Comparison of ENCODE assay signal across 9 cellular contexts in genomic region chr13:25980255-25980654, GRCh38.
DNase-seq lines count a peak whose midpoint lies in the region; ATAC-seq and TF ChIP-seq lines count a peak whose summit lies in the region.
"Had no signal": no experiment of that assay in that cellular context is flagged by ENCODE, and none has a peak within 500 bp of the region (broad histone marks: within the 10 kb centered on the region; RNA-seq: fewer than 3 reads in every experiment).

No MANE protein-coding gene starts in this region.

- H3K9me3 ChIP-seq in heart right ventricle: no peaks in the 10 kb centered on the region
- no peaks in the 10 kb centered on the region for H3K9me3 ChIP-seq in upper lobe of right lung
- H3K9me3 ChIP-seq in suprapubic skin: no peaks in the 10 kb centered on the region

- ATAC-seq in heart right ventricle (peak in 1 of 8 donors; percentile 35), upper lobe of right lung (peak; percentile 78), HG03097 (IDR thresholded peaks at IDR 0.05; ENCODE audit: low FRiP score, unreplicated experiment) (no peak)

- no peak for TF ChIP-seq EP300 in suprapubic skin (IDR thresholded peaks at IDR 0.05)

- H3K4me3 ChIP-seq in heart right ventricle (no peak overlapping the region), foreskin fibroblast (ENCODE audit: low read depth in 1 of 2, low read length in 2 of 2) (no peak overlapping the region), upper lobe of right lung (no peak overlapping the region), suprapubic skin (no peak overlapping the region)

- no peak overlapping the region for H3K27ac ChIP-seq in heart right ventricle
- no peak overlapping the region for H3K27ac ChIP-seq in upper lobe of right lung
- H3K27ac ChIP-seq in suprapubic skin: no peak overlapping the region

- TF ChIP-seq POLR2A in suprapubic skin (IDR thresholded peaks at IDR 0.05): no peak

- intact Hi-C loops in heart right ventricle (cut with DNase I) (loop anchor here in 1 of 10 donors (10.0 kb wide), 1 partner anchor 85 kb away; no protein-coding TSS in a partner anchor), cardiac septum (cut with DNase I) (no loop called here), upper lobe of right lung (cut with DNase I) (no loop called here)

- H3K36me3 ChIP-seq in heart right ventricle (no peaks in the 10 kb centered on the region), upper lobe of right lung (no peaks in the 10 kb centered on the region), suprapubic skin (no peaks in the 10 kb centered on the region)

- WGBS in heart right ventricle, 2 donors: 21 to 32% methylated on average over 2 of the region's 2 CpGs
- 75% methylated on average over 2 of the region's 2 CpGs for WGBS in suprapubic skin

- no peak for DNase-seq in heart right ventricle
- no peak for DNase-seq in cardiac septum (ENCODE audit: low spot score)
- DNase-seq in NCI-H82 treated with DMSO at 0.1 percent for 48 hours (lab: John Stamatoyannopoulos, UW; ENCODE audit: unreplicated experiment): peak; percentile 18
- DNase-seq in foreskin fibroblast: no peak
- DNase-seq in upper lobe of right lung: no peak
- DNase-seq in C1 segment of cervical spinal cord (lab: John Stamatoyannopoulos, UW): no peak
- DNase-seq in suprapubic skin (ENCODE audit: low spot score in 2 of 2): no peak
- DNase-seq: stimulated activated CD4-positive, alpha-beta T cell treated with anti-CD3 and anti-CD28 coated beads, Interleukin-12 subunit alpha, Interleukin-12 subunit beta, amount 100 ng/mL, for 4 hours had no signal

- TF ChIP-seq CTCF in heart right ventricle (IDR thresholded peaks at IDR 0.05) (peak in 8 of 9 donors; percentile 11 to 48 (median 22)), foreskin fibroblast (IDR thresholded peaks at IDR 0.05; ENCODE audit: low read depth, low read length) (peak; percentile 33), upper lobe of right lung (IDR thresholded peaks at IDR 0.05) (peak; percentile 32), suprapubic skin (IDR thresholded peaks at IDR 0.05) (no peak)

- no peaks in the 10 kb centered on the region for H3K4me1 ChIP-seq in heart right ventricle
- H3K4me1 ChIP-seq in upper lobe of right lung: no peaks in the 10 kb centered on the region
- H3K4me1 ChIP-seq in suprapubic skin: no peaks in the 10 kb centered on the region

- H3K27me3 ChIP-seq in heart right ventricle (peaks cover 0 to 23% (median 16%) of the 10 kb centered on the region in 7 donors), upper lobe of right lung (no peaks in the 10 kb centered on the region), suprapubic skin (no peaks in the 10 kb centered on the region)

Comparison
In these comparisons a context has a peak if more than half of its experiments do, and no peak if none do; other contexts are left out.
1. CTCF ChIP-seq: peak in heart right ventricle (8 of 9), foreskin fibroblast (single experiment) and upper lobe of right lung (single experiment); none in suprapubic skin (0 of 2).